21 cellular contexts compared by ENCODE assay signal in the genomic region with DNA sequence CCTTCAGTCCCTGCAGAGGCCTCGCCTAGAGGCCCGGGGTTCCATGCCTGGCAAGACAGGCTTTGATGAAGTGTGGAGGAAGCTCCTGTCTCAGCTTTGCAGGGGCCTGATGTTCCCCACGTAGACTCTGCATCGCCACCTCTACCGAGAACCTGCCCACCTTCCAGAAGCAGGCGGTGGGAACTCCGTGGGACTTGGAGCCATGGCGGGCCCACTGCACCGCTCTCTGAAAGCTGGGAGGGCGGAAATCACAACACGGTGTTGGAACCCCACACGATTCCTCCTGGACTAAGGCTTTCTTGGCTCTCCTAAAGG.
"Had no signal": no experiment of that assay in that cellular context is flagged by ENCODE, and none has a peak within 500 bp of the region (broad histone marks: within the 10 kb centered on the region; RNA-seq: fewer than 3 reads in every experiment).

No MANE protein-coding gene starts in this region.

- H3K27ac ChIP-seq: brain microvascular endothelial cell, foreskin keratinocyte, left lung, neutrophil, ovary, sigmoid colon, suprapubic skin, tibial nerve had no signal

- DNase-seq: activated B cell treated with CpG ODN at 0.5 μM for 24 hours; activated CD4-positive, alpha-beta memory T cell treated with anti-CD3 and anti-CD28 coated beads for 36 hours; activated CD4-positive, alpha-beta T cell treated with anti-CD3 and anti-CD28 coated beads for 4 hours; activated CD8-positive, alpha-beta memory T cell treated with anti-CD3 and anti-CD28 coated beads, Interleukin-2, amount 50 U/mL, for 4 hours; activated gamma-delta T cell treated with Interleukin-2 at 50 U/mL for 16 hours; activated naive CD4-positive, alpha-beta T cell treated with anti-CD3 and anti-CD28 coated beads, Interleukin-2, amount 50 U/mL, for 16 hours; activated T-cell treated with anti-CD3 and anti-CD28 coated beads, Interleukin-2, amount 50 U/mL, for 1 hour; amniotic stem cell; brain microvascular endothelial cell; cortex of kidney; foreskin keratinocyte; left lung; ovary; sigmoid colon; small intestine; stimulated activated CD4-positive, alpha-beta T cell treated with anti-CD3 and anti-CD28 coated beads, Interleukin-4, amount 100 ng/mL, for 24 hours; stimulated activated naive B cell treated with anti-CD40 and anti-IgM and Interleukin-4, amounts not matched to agents 10 μg/mL and 1 μg/mL and 100 μg/mL, for 72 hours; T-helper 1 cell had no signal

- H3K4me3 ChIP-seq: left lung, ovary, sigmoid colon, suprapubic skin, tibial nerve had no signal

- H3K36me3 ChIP-seq: brain microvascular endothelial cell, left lung, neutrophil, ovary, sigmoid colon, suprapubic skin, tibial nerve had no signal

- H3K27me3 ChIP-seq: brain microvascular endothelial cell, foreskin keratinocyte, ovary, sigmoid colon had no signal

- H3K9me3 ChIP-seq: left lung, neutrophil, ovary, sigmoid colon, suprapubic skin, tibial nerve had no signal

- ATAC-seq: foreskin keratinocyte; left lung; stimulated activated naive B cell treated with anti-CD40 and anti-IgM and Interleukin-4, amounts not matched to agents 10 μg/mL and 1 μg/mL and 100 μg/mL, for 72 hours had no signal

- H3K4me1 ChIP-seq: foreskin keratinocyte, suprapubic skin had no signal
